ENCODE assay signal across 8 cellular contexts in the genomic region with DNA sequence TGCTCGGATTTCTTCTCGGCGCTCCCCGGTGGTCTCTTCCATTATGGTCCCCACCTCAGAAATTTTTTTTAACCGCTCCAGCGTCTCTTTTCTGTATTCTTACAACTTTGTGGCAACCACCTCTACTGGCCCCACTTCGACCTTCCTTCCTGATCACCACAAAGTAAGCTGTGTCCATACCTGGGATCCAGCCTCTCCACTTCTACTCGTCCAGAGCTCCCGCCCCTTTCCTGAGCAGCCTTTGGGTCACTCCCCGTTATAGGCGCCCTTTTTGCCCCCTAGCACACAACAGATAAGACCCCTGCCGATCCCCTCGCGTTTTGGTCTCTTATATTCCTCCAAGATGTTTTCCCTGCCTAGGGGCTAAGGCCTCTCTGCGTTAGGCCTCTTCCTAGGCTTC. TPM values are rescaled to one million over a fixed set of nuclear protein-coding genes. Genes with fewer than 3 reads are reported as not detected.
DNase-seq lines count a peak whose midpoint lies in the region; ATAC-seq and TF ChIP-seq lines count a peak whose summit lies in the region.

No MANE protein-coding gene starts in this region.

- peaks cover 50% of the 10 kb centered on the region for H3K4me1 ChIP-seq in left ventricle myocardium inferior
- peaks cover 5 to 20% (median 16%) of the 10 kb centered on the region in 5 donors for H3K4me1 ChIP-seq in subcutaneous abdominal adipose tissue (ENCODE audit: control insufficient read depth in 5 of 5, insufficient read depth in 5 of 5, low read length in 5 of 5)

- H3K27ac ChIP-seq in left ventricle myocardium inferior (replicated peaks) (peak overlapping the region; percentile 90), subcutaneous abdominal adipose tissue (ENCODE audit: low read depth, low read length) (peak overlapping the region; percentile 70)

- H3K9ac ChIP-seq in subcutaneous abdominal adipose tissue (ENCODE audit: low read length in 5 of 5) = peak overlapping the region; percentile 68 to 98 (median 94)

- DNase-seq in left ventricle myocardium inferior (no peak), left ventricle myocardium superior (no peak)
- DNase-seq in activated CD8-positive, alpha-beta T cell treated with anti-CD3 and anti-CD28 coated beads for 36 hours = no peak
- no peak for DNase-seq in stimulated activated CD4-positive, alpha-beta T cell treated with anti-CD3 and anti-CD28 coated beads, Interleukin-4, amount 100 ng/mL, for 24 hours

- H3K36me3 ChIP-seq in left ventricle myocardium inferior (peaks cover 40% of the 10 kb centered on the region), subcutaneous abdominal adipose tissue (ENCODE audit: control insufficient read depth in 5 of 5, insufficient read depth in 5 of 5, low read length in 5 of 5) (peaks cover 3 to 28% (median 21%) of the 10 kb centered on the region in 5 donors)

- H3K4me1 Mint-ChIP-seq in activated CD8-positive, alpha-beta T cell treated with anti-CD3 and anti-CD28 coated beads for 36 hours (ENCODE audit: low read depth) = peaks cover 49% of the 10 kb centered on the region

- TF ChIP-seq CTCF in left ventricle myocardium inferior (IDR thresholded peaks at IDR 0.05; ENCODE audit: borderline replicate concordance) = no peak
- no peak for TF ChIP-seq CTCF in activated CD8-positive, alpha-beta T cell treated with anti-CD3 and anti-CD28 coated beads for 36 hours (IDR thresholded peaks at IDR 0.05)

- H3K27me3 Mint-ChIP-seq in activated CD8-positive, alpha-beta T cell treated with anti-CD3 and anti-CD28 coated beads for 36 hours = no peaks in the 10 kb centered on the region

- H3K4me3 ChIP-seq in left ventricle myocardium inferior (peak overlapping the region; percentile 98), iPS-18c (ENCODE audit: insufficient read depth, low read depth, low read length) (peak overlapping the region; percentile 91), subcutaneous abdominal adipose tissue (ENCODE audit: low read depth in 1 of 5, low read length in 5 of 5) (peak overlapping the region; percentile 96 to 99 (median 97))

- peaks cover 71% of the 10 kb centered on the region for H3K36me3 Mint-ChIP-seq in activated CD8-positive, alpha-beta T cell treated with anti-CD3 and anti-CD28 coated beads for 36 hours (ENCODE audit: low read depth)

- intact Hi-C loops in left ventricle myocardium inferior (cut with micrococcal nuclease) (no loop called here), left ventricle myocardium superior (cut with micrococcal nuclease) (no loop called here)
- intact Hi-C loops in activated CD8-positive, alpha-beta T cell treated with anti-CD3 and anti-CD28 coated beads for 36 hours (cut with micrococcal nuclease) = no loop called here

- peak overlapping the region; percentile 88 for H3K4me3 Mint-ChIP-seq in activated CD8-positive, alpha-beta T cell treated with anti-CD3 and anti-CD28 coated beads for 36 hours

- H3K9me3 Mint-ChIP-seq in activated CD8-positive, alpha-beta T cell treated with anti-CD3 and anti-CD28 coated beads for 36 hours = peaks cover 17% of the 10 kb centered on the region

- peak overlapping the region; percentile 94 for H3K27ac Mint-ChIP-seq in activated CD8-positive, alpha-beta T cell treated with anti-CD3 and anti-CD28 coated beads for 36 hours

- no peak for ATAC-seq in left ventricle myocardium superior
- ATAC-seq in activated CD8-positive, alpha-beta T cell treated with anti-CD3 and anti-CD28 coated beads for 36 hours = no peak
- no peak for ATAC-seq in HG03520 (IDR thresholded peaks at IDR 0.05; ENCODE audit: unreplicated experiment)
- no peak for ATAC-seq in HG03378 (IDR thresholded peaks at IDR 0.05; ENCODE audit: unreplicated experiment)

- no peaks in the 10 kb centered on the region for H3K27me3 ChIP-seq in left ventricle myocardium inferior (ENCODE audit: low read depth)
- H3K27me3 ChIP-seq in subcutaneous abdominal adipose tissue (ENCODE audit: control insufficient read depth in 5 of 5, insufficient read depth in 4 of 5, low read length in 5 of 5) = no peaks in the 10 kb centered on the region

- POLR2A ChIA-PET in activated CD8-positive, alpha-beta T cell treated with anti-CD3 and anti-CD28 coated beads for 36 hours (lab: Charles Lee) = interaction anchor here (0.6 to 1.6 kb wide), 4 partner anchors 10 to 277 kb away, joined by 3 to 8 read pairs (median 3); no protein-coding TSS in a partner anchor

- CTCF ChIA-PET in activated CD8-positive, alpha-beta T cell treated with anti-CD3 and anti-CD28 coated beads for 36 hours (lab: Charles Lee) = interaction anchor here (1.5 kb wide), 1 partner anchor 10 kb away, joined by 5 read pairs; no protein-coding TSS in a partner anchor

- peaks cover 3% of the 10 kb centered on the region for H3K9me3 ChIP-seq in left ventricle myocardium inferior (replicated peaks)
- peaks cover 5% of the 10 kb centered on the region for H3K9me3 ChIP-seq in iPS-18c (ENCODE audit: control insufficient read depth, insufficient read depth, low read length)
- no peaks in the 10 kb centered on the region for H3K9me3 ChIP-seq in subcutaneous abdominal adipose tissue (ENCODE audit: control insufficient read depth in 5 of 5, low read length in 5 of 5)

RNA-seq across cellular contexts. Expression of a gene that starts 0.6 kb away (rescaled TPM):
- total RNA-seq in left ventricle myocardium inferior (17.8 TPM), left ventricle myocardium superior (20.0 TPM)
- 10 to 100 TPM; 40.9 to 41.7 TPM for total RNA-seq in activated CD8-positive, alpha-beta T cell treated with anti-CD3 and anti-CD28 coated beads for 36 hours

RNA-seq across cellular contexts. Expression of a gene that starts 0.6 kb away (rescaled TPM):
- total RNA-seq in left ventricle myocardium inferior (11.8 TPM), left ventricle myocardium superior (12.8 TPM)
- 10 to 100 TPM; 33.9 to 36.4 TPM for total RNA-seq in activated CD8-positive, alpha-beta T cell treated with anti-CD3 and anti-CD28 coated beads for 36 hours
